In genomic region chr17:7029659-7030058, GRCh38 we compare ENCODE assay signal across 12 cellular contexts. TPM values are rescaled to one million over a fixed set of nuclear protein-coding genes. Genes with fewer than 3 reads are reported as not detected.
DNase-seq lines count a peak whose midpoint lies in the region; ATAC-seq and TF ChIP-seq lines count a peak whose summit lies in the region.
"Had no signal": no experiment of that assay in that cellular context is flagged by ENCODE, and none has a peak within 500 bp of the region (broad histone marks: within the 10 kb centered on the region; RNA-seq: fewer than 3 reads in every experiment).

No MANE protein-coding gene starts in this region.

- no peaks in the 10 kb centered on the region for H3K9me3 ChIP-seq in breast epithelium
- no peaks in the 10 kb centered on the region for H3K9me3 ChIP-seq in right cardiac atrium (ENCODE audit: control insufficient read depth, low read length)
- H3K9me3 ChIP-seq in thymus (ENCODE audit: control insufficient read depth), result no peaks in the 10 kb centered on the region

- H3K4me1 ChIP-seq in breast epithelium, result no peaks in the 10 kb centered on the region
- no peaks in the 10 kb centered on the region for H3K4me1 ChIP-seq in right cardiac atrium (ENCODE audit: control insufficient read depth, insufficient read depth, low read length)
- H3K4me1 ChIP-seq in thymus (ENCODE audit: control insufficient read depth, insufficient read depth, low read length), result peaks cover 10% of the 10 kb centered on the region

- no peak for TF ChIP-seq POLR2A in breast epithelium (IDR thresholded peaks at IDR 0.05)

- no peaks in the 10 kb centered on the region for H3K27me3 Mint-ChIP-seq in MCF 10A (ENCODE audit: insufficient read depth, unreplicated experiment)
- no peaks in the 10 kb centered on the region for H3K27me3 Mint-ChIP-seq in activated T-helper 2 cell treated with anti-CD3 and anti-CD28 coated beads, Interferon-gamma antibody, Interleukin-2, Interleukin-4, amounts not matched to agents 10 μg/mL and 5 μg/mL and 100 μg/mL, durations not matched to agents 14 hours and 24 hours and 36 hours (ENCODE audit: low read depth)
- H3K27me3 Mint-ChIP-seq in type B pancreatic cell, result peaks cover 26% of the 10 kb centered on the region

- H3K27me3 ChIP-seq in breast epithelium, result no peaks in the 10 kb centered on the region
- no peaks in the 10 kb centered on the region for H3K27me3 ChIP-seq in right cardiac atrium (ENCODE audit: control insufficient read depth, insufficient read depth)
- no peaks in the 10 kb centered on the region for H3K27me3 ChIP-seq in thymus (ENCODE audit: control insufficient read depth, insufficient read depth)

- H3K4me3 ChIP-seq in breast epithelium, result no peak overlapping the region
- no peak overlapping the region for H3K4me3 ChIP-seq in right cardiac atrium (ENCODE audit: low read length)
- H3K4me3 ChIP-seq in thymus (ENCODE audit: low read length), result peak overlapping the region; percentile 13

- H3K36me3 Mint-ChIP-seq in MCF 10A (ENCODE audit: insufficient read depth, unreplicated experiment), result no peaks in the 10 kb centered on the region
- H3K36me3 Mint-ChIP-seq in activated T-helper 2 cell treated with anti-CD3 and anti-CD28 coated beads, Interferon-gamma antibody, Interleukin-2, Interleukin-4, amounts not matched to agents 10 μg/mL and 5 μg/mL and 100 μg/mL, durations not matched to agents 14 hours and 24 hours and 36 hours (ENCODE audit: low read depth), result peaks cover 15% of the 10 kb centered on the region
- no peaks in the 10 kb centered on the region for H3K36me3 Mint-ChIP-seq in type B pancreatic cell

- H3K36me3 ChIP-seq in breast epithelium, result no peaks in the 10 kb centered on the region
- H3K36me3 ChIP-seq in thymus (ENCODE audit: control insufficient read depth, insufficient read depth), result no peaks in the 10 kb centered on the region

- intact Hi-C loops in breast epithelium (cut with DNase I; ENCODE audit: low total_unique reads), result no loop called here
- intact Hi-C loops in MCF 10A (cut with micrococcal nuclease), result no loop called here
- intact Hi-C loops in activated T-helper 2 cell treated with anti-CD3 and anti-CD28 coated beads, Interferon-gamma antibody, Interleukin-2, Interleukin-4, amounts not matched to agents 10 μg/mL and 5 μg/mL and 100 μg/mL, durations not matched to agents 14 hours and 24 hours and 36 hours (cut with micrococcal nuclease), result no loop called here
- intact Hi-C loops in right cardiac atrium (cut with DNase I), result no loop called here

- no peaks in the 10 kb centered on the region for H3K9me3 Mint-ChIP-seq in MCF 10A (ENCODE audit: unreplicated experiment)
- peaks cover 3% of the 10 kb centered on the region for H3K9me3 Mint-ChIP-seq in activated T-helper 2 cell treated with anti-CD3 and anti-CD28 coated beads, Interferon-gamma antibody, Interleukin-2, Interleukin-4, amounts not matched to agents 10 μg/mL and 5 μg/mL and 100 μg/mL, durations not matched to agents 14 hours and 24 hours and 36 hours
- H3K9me3 Mint-ChIP-seq in type B pancreatic cell, result no peaks in the 10 kb centered on the region
- H3K9me3 Mint-ChIP-seq: WTC11 had no signal

- TF ChIP-seq CTCF in breast epithelium (IDR thresholded peaks at IDR 0.05), result no peak
- no peak for TF ChIP-seq CTCF in MCF 10A (IDR thresholded peaks at IDR 0.05; ENCODE audit: unreplicated experiment)
- TF ChIP-seq CTCF in type B pancreatic cell (conservative IDR thresholded peaks at IDR 0.05), result no peak

- CTCF ChIA-PET in MCF 10A (lab: Yijun Ruan, JAX), result interaction anchor here (1.0 kb wide), 1 partner anchor 16 kb away, joined by 4 read pairs; no protein-coding TSS in a partner anchor

- H3K27ac ChIP-seq in breast epithelium (peak overlapping the region; percentile 68 to 82), right cardiac atrium (ENCODE audit: low read length) (peak overlapping the region; percentile 69), thymus (ENCODE audit: low read depth) (peak overlapping the region; percentile 36)

- POLR2A ChIA-PET in MCF 10A (lab: Yijun Ruan, JAX), result interaction anchor here (0.5 kb wide), 1 partner anchor 1634 kb away, joined by 3 read pairs; no protein-coding TSS in a partner anchor

- no TSS peak for BruUV-seq in MCF 10A (replicated peaks; lab: Mats Ljungman, UMichigan)

- ATAC-seq in right cardiac atrium (peak; percentile 32 to 51), GM18870 (IDR thresholded peaks at IDR 0.05; ENCODE audit: unreplicated experiment) (no peak)
- ATAC-seq: WTC11 had no signal

- H3K4me1 Mint-ChIP-seq in MCF 10A (ENCODE audit: insufficient read depth, unreplicated experiment) (peaks cover 10% of the 10 kb centered on the region), type B pancreatic cell (ENCODE audit: unreplicated experiment) (no peaks in the 10 kb centered on the region)
- H3K4me1 Mint-ChIP-seq in activated T-helper 2 cell treated with anti-CD3 and anti-CD28 coated beads, Interferon-gamma antibody, Interleukin-2, Interleukin-4, amounts not matched to agents 10 μg/mL and 5 μg/mL and 100 μg/mL, durations not matched to agents 14 hours and 24 hours and 36 hours (ENCODE audit: low read depth), result peaks cover 38% of the 10 kb centered on the region

- 49% methylated on average over 8 of the region's 8 CpGs for WGBS in right cardiac atrium
- 28% methylated on average over 8 of the region's 8 CpGs for WGBS in thymus

- DNase-seq in breast epithelium (ENCODE audit: low spot score in 2 of 2), result no peak
- no peak for DNase-seq in MCF 10A (ENCODE audit: unreplicated experiment)
- peak; percentile 31 for DNase-seq in activated T-helper 2 cell treated with anti-CD3 and anti-CD28 coated beads, Interferon-gamma antibody, Interleukin-2, Interleukin-4, amounts not matched to agents 10 μg/mL and 5 μg/mL and 100 μg/mL, durations not matched to agents 14 hours and 24 hours and 36 hours (ENCODE audit: low spot score)
- peak in 2 of 3 donors; percentile 47 to 57 for DNase-seq in right cardiac atrium
- no peak for DNase-seq in type B pancreatic cell (ENCODE audit: extremely low spot score, unreplicated experiment)
- no peak for DNase-seq in GM19238 (ENCODE audit: insufficient read length, low spot score)
- DNase-seq: NCI-H82, small intestine had no signal

- no peak overlapping the region for H3K4me3 Mint-ChIP-seq in MCF 10A (ENCODE audit: unreplicated experiment)
- peak overlapping the region; percentile 61 for H3K4me3 Mint-ChIP-seq in activated T-helper 2 cell treated with anti-CD3 and anti-CD28 coated beads, Interferon-gamma antibody, Interleukin-2, Interleukin-4, amounts not matched to agents 10 μg/mL and 5 μg/mL and 100 μg/mL, durations not matched to agents 14 hours and 24 hours and 36 hours (ENCODE audit: low read depth)
- H3K4me3 Mint-ChIP-seq in type B pancreatic cell, result no peak overlapping the region
- H3K4me3 Mint-ChIP-seq: WTC11 had no signal

- H3K27ac Mint-ChIP-seq in MCF 10A (ENCODE audit: low read depth, unreplicated experiment), result no peak overlapping the region
- peak overlapping the region; percentile 86 for H3K27ac Mint-ChIP-seq in activated T-helper 2 cell treated with anti-CD3 and anti-CD28 coated beads, Interferon-gamma antibody, Interleukin-2, Interleukin-4, amounts not matched to agents 10 μg/mL and 5 μg/mL and 100 μg/mL, durations not matched to agents 14 hours and 24 hours and 36 hours
- no peak overlapping the region for H3K27ac Mint-ChIP-seq in type B pancreatic cell
- H3K27ac Mint-ChIP-seq: WTC11 had no signal

RNA-seq across cellular contexts. Expression of gene SLC16A13, which starts 6.2 kb away (rescaled TPM):
- total RNA-seq in breast epithelium (1 to 10 TPM in 2 of 3 donors, under 1 TPM in 1; 0.32 to 3.5 (median 2.6) TPM), MCF 10A (2022) (7.5 and 11.1 TPM in 2 replicates), right cardiac atrium (1 to 10 TPM in 2 of 4 donors, under 1 TPM in 2; 0.91 to 1.1 (median 0.98) TPM), type B pancreatic cell (ENCODE audit: low replicate concordance) (13.5 and 15.5 TPM in 2 replicates)
- 15.8 and 17.4 TPM in 2 replicates for total RNA-seq in activated T-helper 2 cell treated with anti-CD3 and anti-CD28 coated beads, Interferon-gamma antibody, Interleukin-2, Interleukin-4, amounts not matched to agents 10 μg/mL and 5 μg/mL and 100 μg/mL, durations not matched to agents 14 hours and 24 hours and 36 hours
- polyA plus RNA-seq in right cardiac atrium (1.2 TPM), thymus (2.5 TPM)

RNA-seq across cellular contexts. Expression of gene BCL6B, which starts 6.8 kb away (rescaled TPM):
- total RNA-seq in breast epithelium (1 to 10 TPM; 1.4 to 5.9 (median 4.1) TPM), MCF 10A (2022) (not detected in 2 replicates), right cardiac atrium (10 to 100 TPM in 2 of 4 donors, 1 to 10 TPM in 2; 6.7 to 16.8 (median 10.1) TPM), type B pancreatic cell (ENCODE audit: low replicate concordance) (not detected in 2 replicates)
- total RNA-seq in activated T-helper 2 cell treated with anti-CD3 and anti-CD28 coated beads, Interferon-gamma antibody, Interleukin-2, Interleukin-4, amounts not matched to agents 10 μg/mL and 5 μg/mL and 100 μg/mL, durations not matched to agents 14 hours and 24 hours and 36 hours, result 0.80 and 1.0 TPM in 2 replicates
- polyA plus RNA-seq in right cardiac atrium (6.9 TPM), thymus (2.4 TPM)
- total RNA-seq: HT1080 had no signal

RNA-seq across cellular contexts. Expression of gene SLC16A11, which starts 14.2 kb away (rescaled TPM):
- 1 to 10 TPM in 2 of 3 donors, not detected in 1; 1.5 to 3.6 TPM for total RNA-seq in breast epithelium
- total RNA-seq in MCF 10A (2022), result not detected in 2 replicates
- total RNA-seq in activated T-helper 2 cell treated with anti-CD3 and anti-CD28 coated beads, Interferon-gamma antibody, Interleukin-2, Interleukin-4, amounts not matched to agents 10 μg/mL and 5 μg/mL and 100 μg/mL, durations not matched to agents 14 hours and 24 hours and 36 hours, result 0.37 and 0.46 TPM in 2 replicates
- 1 to 10 TPM; 3.3 to 5.3 (median 3.7) TPM for total RNA-seq in right cardiac atrium
- polyA plus RNA-seq in right cardiac atrium, result 11.3 TPM
- 7.4 TPM for polyA plus RNA-seq in thymus
- total RNA-seq in type B pancreatic cell (ENCODE audit: low replicate concordance), result 3.9 and 10.5 TPM in 2 replicates
- total RNA-seq: HT1080 had no signal

RNA-seq across cellular contexts. Expression of gene RNASEK, which starts 17.2 kb away (rescaled TPM):
- total RNA-seq in breast epithelium (100 to 1,000 TPM in 1 of 3 donors, 10 to 100 TPM in 2; 18.7 to 154 (median 93.4) TPM), MCF 10A (2022) (155 and 209 TPM in 2 replicates), right cardiac atrium (100 to 1,000 TPM; 188 to 219 (median 193) TPM), type B pancreatic cell (ENCODE audit: low replicate concordance) (176 and 208 TPM in 2 replicates)
- total RNA-seq in activated T-helper 2 cell treated with anti-CD3 and anti-CD28 coated beads, Interferon-gamma antibody, Interleukin-2, Interleukin-4, amounts not matched to agents 10 μg/mL and 5 μg/mL and 100 μg/mL, durations not matched to agents 14 hours and 24 hours and 36 hours, result 150 and 154 TPM in 2 replicates
- polyA plus RNA-seq in right cardiac atrium (357 TPM), thymus (368 TPM)

RNA-seq across cellular contexts. Expression of gene ALOX12, which starts 33.8 kb away (rescaled TPM):
- not detected for total RNA-seq in breast epithelium
- not detected in 2 replicates for total RNA-seq in MCF 10A (2022)
- total RNA-seq in activated T-helper 2 cell treated with anti-CD3 and anti-CD28 coated beads, Interferon-gamma antibody, Interleukin-2, Interleukin-4, amounts not matched to agents 10 μg/mL and 5 μg/mL and 100 μg/mL, durations not matched to agents 14 hours and 24 hours and 36 hours, result not detected in 2 replicates
- under 1 TPM in 1 of 4 donors, not detected in 3; 0.18 TPM for total RNA-seq in right cardiac atrium
- 0.09 TPM for polyA plus RNA-seq in right cardiac atrium
- polyA plus RNA-seq in thymus, result 0.32 TPM
- total RNA-seq in type B pancreatic cell (ENCODE audit: low replicate concordance), result 0.34 and 2.1 TPM in 2 replicates
- total RNA-seq: HT1080 had no signal

Comparison
In these comparisons a context has a peak if more than half of its experiments do, and no peak if none do; other contexts are left out.
1. DNase-seq: peak in activated T-helper 2 cell treated with anti-CD3 and anti-CD28 coated beads, Interferon-gamma antibody, Interleukin-2, Interleukin-4, amounts not matched to agents 10 μg/mL and 5 μg/mL and 100 μg/mL, durations not matched to agents 14 hours and 24 hours and 36 hours (single experiment) and right cardiac atrium (2 of 3); none in breast epithelium (0 of 2), MCF 10A (single experiment), type B pancreatic cell (single experiment) and GM19238 (single experiment).
2. Peak in every context shown above with its lines, with median percentiles within 50 percentile points of each other: H3K27ac ChIP-seq.